19 cellular contexts compared by ENCODE assay signal in genomic region chrX:64192040-64192439, GRCh38. TPM values are rescaled to one million over a fixed set of nuclear protein-coding genes. Genes with fewer than 3 reads are reported as not detected.
DNase-seq lines count a peak whose midpoint lies in the region; ATAC-seq and TF ChIP-seq lines count a peak whose summit lies in the region.
"Had no signal": no experiment of that assay in that cellular context is flagged by ENCODE, and none has a peak within 500 bp of the region (broad histone marks: within the 10 kb centered on the region; RNA-seq: fewer than 3 reads in every experiment).

No MANE protein-coding gene starts in this region.

- H3K27ac Mint-ChIP-seq in Caco-2 (ENCODE audit: unreplicated experiment), result no peak overlapping the region
- peak overlapping the region; percentile 63 for H3K27ac Mint-ChIP-seq in activated T-helper 1 cell treated with anti-CD3 and anti-CD28 coated beads, Interleukin-12 subunit alpha, Interleukin-12 subunit beta, Interleukin-2, Interleukin-4 antibody, amounts not matched to agents 30 ng/mL and 10 ng/mL and 1 ng/mL, durations not matched to agents 14 hours and 24 hours and 36 hours
- H3K27ac Mint-ChIP-seq: CD4-positive, alpha-beta T cell had no signal

- peaks cover 7% of the 10 kb centered on the region for H3K4me1 ChIP-seq in Caco-2
- H3K4me1 ChIP-seq in osteoblast (ENCODE audit: insufficient read depth, low read length), result no peaks in the 10 kb centered on the region
- H3K4me1 ChIP-seq: A549, HAP-1 had no signal

- no peaks in the 10 kb centered on the region for H3K79me2 ChIP-seq in osteoblast (ENCODE audit: insufficient read depth, low read length)

- ATAC-seq in GM21723 (IDR thresholded peaks at IDR 0.05; ENCODE audit: unreplicated experiment) (no peak), HG03280 (IDR thresholded peaks at IDR 0.05; ENCODE audit: unreplicated experiment) (no peak)
- ATAC-seq: A549 had no signal

- POLR2A ChIA-PET in Caco-2 (lab: Charles Lee), result no interaction called here

- DNase-seq in activated CD8-positive, alpha-beta memory T cell treated with anti-CD3 and anti-CD28 coated beads for 24 hours, result peak; percentile 38
- DNase-seq in activated CD8-positive, alpha-beta memory T cell treated with anti-CD3 and anti-CD28 coated beads, Interleukin-2, amount 50 U/mL, for 48 hours, result no peak
- DNase-seq in Caco-2 (no peak), osteoblast (ENCODE audit: insufficient read length, low spot score, missing footprints) (peak; percentile 21), SKM-1 treated with dmso at 0.1 percent for 144 hours (lab: John Stamatoyannopoulos, UW; ENCODE audit: unreplicated experiment) (no peak)
- no peak for DNase-seq in activated T-helper 1 cell treated with anti-CD3 and anti-CD28 coated beads, Interleukin-12 subunit alpha, Interleukin-12 subunit beta, Interleukin-2, Interleukin-4 antibody, amounts not matched to agents 30 ng/mL and 10 ng/mL and 1 ng/mL, durations not matched to agents 14 hours and 24 hours and 36 hours (ENCODE audit: low spot score)
- DNase-seq: AML-193; CD4-positive, alpha-beta T cell; DMS153; DMS79; GDM1 had no signal

- H3K36me3 ChIP-seq in Caco-2 (ENCODE audit: control insufficient read depth, insufficient read depth, low read length) (no peaks in the 10 kb centered on the region; the same call in 1 of the 2 replicates), osteoblast (ENCODE audit: insufficient read depth, low read length) (no peaks in the 10 kb centered on the region)

- intact Hi-C loops in Caco-2 (cut with micrococcal nuclease; ENCODE audit: unreplicated experiment), result no loop called here
- intact Hi-C loops in activated T-helper 1 cell treated with anti-CD3 and anti-CD28 coated beads, Interleukin-12 subunit alpha, Interleukin-12 subunit beta, Interleukin-2, Interleukin-4 antibody, amounts not matched to agents 30 ng/mL and 10 ng/mL and 1 ng/mL, durations not matched to agents 14 hours and 24 hours and 36 hours (cut with micrococcal nuclease), result no loop called here

- H3K27me3 ChIP-seq in Caco-2 (replicated peaks; ENCODE audit: control insufficient read depth, insufficient read depth, low read length), result no peaks in the 10 kb centered on the region
- no peaks in the 10 kb centered on the region for H3K27me3 ChIP-seq in osteoblast (ENCODE audit: insufficient read depth, low read length)

- H3K9me3 ChIP-seq in Caco-2 (no peaks in the 10 kb centered on the region), osteoblast (ENCODE audit: low read depth, low read length) (no peaks in the 10 kb centered on the region)
- H3K9me3 ChIP-seq: A549, HAP-1 had no signal

- H3K27me3 Mint-ChIP-seq in Caco-2 (ENCODE audit: insufficient read depth, unreplicated experiment), result no peaks in the 10 kb centered on the region
- no peaks in the 10 kb centered on the region for H3K27me3 Mint-ChIP-seq in activated T-helper 1 cell treated with anti-CD3 and anti-CD28 coated beads, Interleukin-12 subunit alpha, Interleukin-12 subunit beta, Interleukin-2, Interleukin-4 antibody, amounts not matched to agents 30 ng/mL and 10 ng/mL and 1 ng/mL, durations not matched to agents 14 hours and 24 hours and 36 hours (ENCODE audit: insufficient read depth)
- H3K27me3 Mint-ChIP-seq: CD4-positive, alpha-beta T cell had no signal

- no TSS peak for BruUV-seq in Caco-2 (replicated peaks; lab: Mats Ljungman, UMichigan)

- H3K4me3 ChIP-seq in Caco-2 (ENCODE audit: low read depth, low read length) (no peak overlapping the region), osteoblast (ENCODE audit: insufficient read depth, low read length) (no peak overlapping the region)
- H3K4me3 ChIP-seq: A549, HAP-1 had no signal

- peaks cover 8% of the 10 kb centered on the region for H3K9me3 Mint-ChIP-seq in Caco-2 (ENCODE audit: unreplicated experiment)
- no peaks in the 10 kb centered on the region for H3K9me3 Mint-ChIP-seq in activated T-helper 1 cell treated with anti-CD3 and anti-CD28 coated beads, Interleukin-12 subunit alpha, Interleukin-12 subunit beta, Interleukin-2, Interleukin-4 antibody, amounts not matched to agents 30 ng/mL and 10 ng/mL and 1 ng/mL, durations not matched to agents 14 hours and 24 hours and 36 hours
- H3K9me3 Mint-ChIP-seq: CD4-positive, alpha-beta T cell had no signal

- peak overlapping the region; percentile 26 for H3K4me3 Mint-ChIP-seq in Caco-2 (ENCODE audit: unreplicated experiment)
- H3K4me3 Mint-ChIP-seq in activated T-helper 1 cell treated with anti-CD3 and anti-CD28 coated beads, Interleukin-12 subunit alpha, Interleukin-12 subunit beta, Interleukin-2, Interleukin-4 antibody, amounts not matched to agents 30 ng/mL and 10 ng/mL and 1 ng/mL, durations not matched to agents 14 hours and 24 hours and 36 hours, result no peak overlapping the region
- H3K4me3 Mint-ChIP-seq: CD4-positive, alpha-beta T cell had no signal

- H3K27ac ChIP-seq in osteoblast (ENCODE audit: low read depth, low read length), result no peak overlapping the region
- H3K27ac ChIP-seq: 22Rv1, A549, C4-2B, HL-60 had no signal

- peaks cover 12% of the 10 kb centered on the region for H3K36me3 Mint-ChIP-seq in Caco-2 (ENCODE audit: insufficient read depth, unreplicated experiment)
- H3K36me3 Mint-ChIP-seq in activated T-helper 1 cell treated with anti-CD3 and anti-CD28 coated beads, Interleukin-12 subunit alpha, Interleukin-12 subunit beta, Interleukin-2, Interleukin-4 antibody, amounts not matched to agents 30 ng/mL and 10 ng/mL and 1 ng/mL, durations not matched to agents 14 hours and 24 hours and 36 hours (ENCODE audit: low read depth), result peaks cover 10% of the 10 kb centered on the region

- H3K4me2 ChIP-seq in osteoblast (ENCODE audit: insufficient read depth, low read length), result no peak overlapping the region
- H3K4me2 ChIP-seq: A549 had no signal

- TF ChIP-seq CTCF in Caco-2 (IDR thresholded peaks at IDR 0.05; ENCODE audit: insufficient read depth in 1 of 2, low read depth in 1 of 2, low read length in 1 of 2, severe bottlenecking in 1 of 2, unreplicated experiment in 1 of 2) (no peak), osteoblast (IDR thresholded peaks at IDR 0.05; ENCODE audit: extremely low read depth, low read depth, low read length) (no peak)

- H3K4me1 Mint-ChIP-seq in Caco-2 (ENCODE audit: low read depth, unreplicated experiment), result no peaks in the 10 kb centered on the region
- no peaks in the 10 kb centered on the region for H3K4me1 Mint-ChIP-seq in activated T-helper 1 cell treated with anti-CD3 and anti-CD28 coated beads, Interleukin-12 subunit alpha, Interleukin-12 subunit beta, Interleukin-2, Interleukin-4 antibody, amounts not matched to agents 30 ng/mL and 10 ng/mL and 1 ng/mL, durations not matched to agents 14 hours and 24 hours and 36 hours (ENCODE audit: low read depth)

- H4K20me1 ChIP-seq in osteoblast (ENCODE audit: insufficient read depth, low read length), result no peaks in the 10 kb centered on the region

- CTCF ChIA-PET in Caco-2 (lab: Charles Lee), result no interaction called here

- H2AFZ ChIP-seq in osteoblast (ENCODE audit: low read length), result no peak overlapping the region

RNA-seq across cellular contexts. Expression of gene AMER1, which starts 13.5 kb away (rescaled TPM):
- 11.0 and 11.8 TPM in 2 replicates for total RNA-seq in Caco-2 (2022)
- total RNA-seq in activated T-helper 1 cell treated with anti-CD3 and anti-CD28 coated beads, Interleukin-12 subunit alpha, Interleukin-12 subunit beta, Interleukin-2, Interleukin-4 antibody, amounts not matched to agents 30 ng/mL and 10 ng/mL and 1 ng/mL, durations not matched to agents 14 hours and 24 hours and 36 hours, result 6.7 and 7.1 TPM in 2 replicates
- total RNA-seq in osteoblast, result 2.4 and 2.5 TPM in 2 replicates

RNA-seq across cellular contexts. Expression of gene ASB12, which starts 38.4 kb away (rescaled TPM):
- total RNA-seq in Caco-2 (2022) (not detected in 2 replicates), osteoblast (0.29 TPM in 1 of 2 replicates, not detected in the other)
- total RNA-seq in activated T-helper 1 cell treated with anti-CD3 and anti-CD28 coated beads, Interleukin-12 subunit alpha, Interleukin-12 subunit beta, Interleukin-2, Interleukin-4 antibody, amounts not matched to agents 30 ng/mL and 10 ng/mL and 1 ng/mL, durations not matched to agents 14 hours and 24 hours and 36 hours, result not detected in 2 replicates
- total RNA-seq: CD4-positive, alpha-beta T cell; Daoy had no signal

Comparison
In these comparisons a context has a peak if more than half of its experiments do, and no peak if none do; other contexts are left out.
1. DNase-seq: peak in activated CD8-positive, alpha-beta memory T cell treated with anti-CD3 and anti-CD28 coated beads for 24 hours (single experiment) and osteoblast (single experiment); none in activated CD8-positive, alpha-beta memory T cell treated with anti-CD3 and anti-CD28 coated beads, Interleukin-2, amount 50 U/mL, for 48 hours (single experiment), Caco-2 (0 of 2), activated T-helper 1 cell treated with anti-CD3 and anti-CD28 coated beads, Interleukin-12 subunit alpha, Interleukin-12 subunit beta, Interleukin-2, Interleukin-4 antibody, amounts not matched to agents 30 ng/mL and 10 ng/mL and 1 ng/mL, durations not matched to agents 14 hours and 24 hours and 36 hours (single experiment) and SKM-1 treated with dmso at 0.1 percent for 144 hours (single experiment).